In genomic region chr6:147159536-147160374, GRCh38 we compare ENCODE assay signal across 18 cellular contexts.
"Had no signal": no experiment of that assay in that cellular context is flagged by ENCODE, and none has a peak within 500 bp of the region (broad histone marks: within the 10 kb centered on the region; RNA-seq: fewer than 3 reads in every experiment).

No MANE protein-coding gene starts in this region.

- ATAC-seq: activated CD8-positive, alpha-beta memory T cell treated with anti-CD3 and anti-CD28 coated beads, Interleukin-2, amount 10 ng/mL, durations not matched to agents 7 days and 5 days; activated T-helper 17 cell treated with anti-CD3 and anti-CD28 coated beads, Interleukin-2, amount 50 U/mL, for 72 hours; body of pancreas; lower lobe of right lung had no signal

- DNase-seq: activated CD4-positive, alpha-beta memory T cell treated with anti-CD3 and anti-CD28 coated beads, Interleukin-2, amount 10 ng/mL, durations not matched to agents 7 days and 5 days; activated CD4-positive, alpha-beta T cell treated with anti-CD3 and anti-CD28 coated beads for 48 hours; activated CD4-positive, CD25-positive, alpha-beta regulatory T cell; activated CD8-positive, alpha-beta memory T cell treated with anti-CD3 and anti-CD28 coated beads, Interleukin-2, amount 10 ng/mL, durations not matched to agents 7 days and 5 days; activated naive CD4-positive, alpha-beta T cell; activated naive CD8-positive, alpha-beta T cell treated with anti-CD3 and anti-CD28 coated beads, Interleukin-2, amount 10 ng/mL, durations not matched to agents 7 days and 5 days; body of pancreas; caudate nucleus; hypothalamus; islet precursor cell; lower lobe of right lung; stimulated activated CD4-positive, alpha-beta T cell treated with anti-CD3 and anti-CD28 coated beads, Interleukin-2, amount 100 ng/mL, for 24 hours; stimulated activated naive CD4-positive, alpha-beta T cell treated with Interleukin-2 at 50 U/mL for 16 hours had no signal

- H3K36me3 ChIP-seq: lower lobe of right lung, prostate gland, right atrium auricular region, tibial nerve had no signal

- H3K27ac ChIP-seq: body of pancreas, lower lobe of right lung, prostate gland, right atrium auricular region, tibial nerve had no signal

- H3K4me1 ChIP-seq: body of pancreas, lower lobe of right lung, prostate gland, right atrium auricular region, tibial nerve had no signal

- H3K9me3 ChIP-seq: body of pancreas, lower lobe of right lung, prostate gland, right atrium auricular region, tibial nerve had no signal

- FAIRE-seq: urothelium cell line had no signal

- H3K27me3 ChIP-seq: body of pancreas, right atrium auricular region, tibial nerve had no signal

- H3K4me3 ChIP-seq: body of pancreas, lower lobe of right lung, prostate gland, right atrium auricular region, tibial nerve had no signal
